ENCODE assay signal across 1 cellular context in the genomic region with DNA sequence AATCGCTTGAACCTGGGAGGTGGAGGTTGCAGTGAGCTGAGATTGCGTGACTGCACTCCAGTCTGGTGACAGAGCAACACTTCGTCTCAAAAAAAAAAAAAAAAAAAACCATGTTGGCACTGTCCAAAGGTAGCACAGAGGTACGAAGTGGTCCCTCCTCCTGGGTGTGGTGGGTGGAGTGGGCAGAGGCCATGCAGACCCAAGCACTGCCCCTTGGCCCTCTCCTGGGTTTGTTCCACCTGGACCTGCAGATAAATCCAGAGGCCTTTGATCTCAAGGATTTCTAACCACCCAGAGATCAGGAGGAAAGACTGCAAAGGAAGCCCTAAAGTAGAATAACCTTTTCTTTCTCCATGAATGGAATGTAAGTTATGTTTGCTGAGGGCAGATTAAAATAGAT.
TF ChIP-seq lines count a peak whose summit lies in the region.

No MANE protein-coding gene starts in this region.

TF ChIP-seq in WTC11, 78 proteins besides CTCF, POLR2A, EP300 and RAD21 (continued from another document):
- TF ChIP-seq, protein P1, sequence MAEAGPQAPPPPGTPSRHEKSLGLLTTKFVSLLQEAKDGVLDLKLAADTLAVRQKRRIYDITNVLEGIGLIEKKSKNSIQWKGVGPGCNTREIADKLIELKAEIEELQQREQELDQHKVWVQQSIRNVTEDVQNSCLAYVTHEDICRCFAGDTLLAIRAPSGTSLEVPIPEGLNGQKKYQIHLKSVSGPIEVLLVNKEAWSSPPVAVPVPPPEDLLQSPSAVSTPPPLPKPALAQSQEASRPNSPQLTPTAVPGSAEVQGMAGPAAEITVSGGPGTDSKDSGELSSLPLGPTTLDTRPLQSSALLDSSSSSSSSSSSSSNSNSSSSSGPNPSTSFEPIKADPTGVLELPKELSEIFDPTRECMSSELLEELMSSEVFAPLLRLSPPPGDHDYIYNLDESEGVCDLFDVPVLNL (CRISPR knock-in tag; IDR thresholded peaks at IDR 0.05; ENCODE audit: borderline replicate concordance, low read depth) = no peak
